Comparison of ENCODE assay signal across 8 cellular contexts in genomic region chr19:10769533-10770491, GRCh38. TPM values are rescaled to one million over a fixed set of nuclear protein-coding genes. Genes with fewer than 3 reads are reported as not detected.
DNase-seq lines count a peak whose midpoint lies in the region; ATAC-seq and TF ChIP-seq lines count a peak whose summit lies in the region.

No MANE protein-coding gene starts in this region.

- peak overlapping the region; percentile 98 for H3K27ac ChIP-seq in cardiac muscle cell

- no peaks in the 10 kb centered on the region for H3K27me3 ChIP-seq in cardiac muscle cell

- peaks cover 15% of the 10 kb centered on the region for H3K4me1 ChIP-seq in cardiac muscle cell (ENCODE audit: low read depth)

- peaks cover 6% of the 10 kb centered on the region for H3K36me3 ChIP-seq in cardiac muscle cell

- H3K4me1 Mint-ChIP-seq in activated CD4-positive, alpha-beta memory T cell treated with anti-CD3 and anti-CD28 coated beads for 36 hours (ENCODE audit: low read depth) = peaks cover 18% of the 10 kb centered on the region

- peaks cover 11% of the 10 kb centered on the region for H3K36me3 Mint-ChIP-seq in activated CD4-positive, alpha-beta memory T cell treated with anti-CD3 and anti-CD28 coated beads for 36 hours

- ATAC-seq in HG03095 (IDR thresholded peaks at IDR 0.05; ENCODE audit: unreplicated experiment) = no peak

- no peaks in the 10 kb centered on the region for H3K9me3 ChIP-seq in cardiac muscle cell (ENCODE audit: low read depth)

- POLR2A ChIA-PET in activated CD4-positive, alpha-beta memory T cell treated with anti-CD3 and anti-CD28 coated beads for 36 hours (lab: Charles Lee) = interaction anchor here (1.1 kb wide), 1 partner anchor 10 kb away, joined by 3 read pairs; no protein-coding TSS in a partner anchor

- H3K9me3 Mint-ChIP-seq in activated CD4-positive, alpha-beta memory T cell treated with anti-CD3 and anti-CD28 coated beads for 36 hours = no peaks in the 10 kb centered on the region

- no peaks in the 10 kb centered on the region for H3K27me3 Mint-ChIP-seq in activated CD4-positive, alpha-beta memory T cell treated with anti-CD3 and anti-CD28 coated beads for 36 hours

- no peak overlapping the region for H3K27ac Mint-ChIP-seq in activated CD4-positive, alpha-beta memory T cell treated with anti-CD3 and anti-CD28 coated beads for 36 hours

- intact Hi-C loops in activated CD4-positive, alpha-beta memory T cell treated with anti-CD3 and anti-CD28 coated beads for 36 hours (cut with micrococcal nuclease) = no loop called here

- CTCF ChIA-PET in activated CD4-positive, alpha-beta memory T cell treated with anti-CD3 and anti-CD28 coated beads for 36 hours (lab: Charles Lee) = interaction anchor here (0.7 to 3.7 kb wide), 3 partner anchors 9 to 67 kb away, joined by 3 to 23 read pairs (median 4); partner anchors contain the start of gene DNM2

- peak; percentile 34 for TF ChIP-seq CTCF in HFF-Myc (IDR thresholded peaks at IDR 0.05; ENCODE audit: low read depth, low read length, missing control alignments)
- peak; percentile 15 for TF ChIP-seq CTCF in cardiac muscle cell (IDR thresholded peaks at IDR 0.05; ENCODE audit: low read depth, low read length)

- H3K4me3 Mint-ChIP-seq in activated CD4-positive, alpha-beta memory T cell treated with anti-CD3 and anti-CD28 coated beads for 36 hours = no peak overlapping the region

- H3K4me3 ChIP-seq in HFF-Myc (replicated peaks; ENCODE audit: low read depth, low read length) = no peak overlapping the region
- H3K4me3 ChIP-seq in cardiac muscle cell = no peak overlapping the region

- DNase-seq in HFF-Myc (ENCODE audit: extremely low read depth, low read depth) (no peak), cardiac muscle cell (ENCODE audit: low read depth in 1 of 2, low spot score in 1 of 2) (peak; percentile 42 to 91), pons (ENCODE audit: low spot score) (peak; percentile 90), DMS 273 treated with DMSO at 0.1 percent for 48 hours (lab: John Stamatoyannopoulos, UW) (no peak), H4 (ENCODE audit: low spot score) (no peak), NCI-H345 (lab: John Stamatoyannopoulos, UW) (no peak)
- DNase-seq in activated CD4-positive, alpha-beta memory T cell treated with anti-CD3 and anti-CD28 coated beads for 36 hours = peak; percentile 20

RNA-seq across cellular contexts. Expression of gene DNM2, which starts 51.9 kb away (rescaled TPM):
- total RNA-seq in activated CD4-positive, alpha-beta memory T cell treated with anti-CD3 and anti-CD28 coated beads for 36 hours = 100 to 1,000 TPM; 171 to 173 TPM
- total RNA-seq in cardiac muscle cell = 122 and 124 TPM in 2 replicates
- polyA plus RNA-seq in cardiac muscle cell = 132 and 146 TPM in 2 replicates
- total RNA-seq in H4 (2014; rRNA removed; shearing (Covaris generic)) = 24.3 and 31.0 TPM in 2 replicates

Comparison
In these comparisons a context has a peak if more than half of its experiments do, and no peak if none do; other contexts are left out.
1. DNase-seq: peak in activated CD4-positive, alpha-beta memory T cell treated with anti-CD3 and anti-CD28 coated beads for 36 hours (single experiment), cardiac muscle cell (2 of 2) and pons (single experiment); none in HFF-Myc (single experiment), DMS 273 treated with DMSO at 0.1 percent for 48 hours (single experiment), H4 (single experiment) and NCI-H345 (single experiment).